ENCODE assay signal across 24 cellular contexts in the genomic region with DNA sequence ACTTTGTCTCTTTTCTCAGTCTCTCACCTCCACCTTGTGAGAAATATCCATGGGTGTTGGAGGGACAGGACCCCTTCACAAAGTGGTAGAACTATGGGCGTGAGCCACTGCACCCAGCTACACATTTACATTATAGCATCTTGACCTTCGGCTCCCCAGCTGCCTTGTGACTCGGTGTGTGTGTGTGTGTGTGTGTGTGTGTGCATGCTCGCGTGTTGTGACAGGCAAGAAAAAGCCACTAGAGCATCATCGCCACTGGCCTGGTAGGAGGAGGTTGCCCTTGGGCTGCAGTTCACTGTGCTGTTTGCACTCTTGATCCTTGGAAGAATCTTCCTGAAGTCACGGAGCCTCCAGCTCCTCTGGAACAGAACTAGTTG. TPM values are rescaled to one million over a fixed set of nuclear protein-coding genes. Genes with fewer than 3 reads are reported as not detected.
DNase-seq lines count a peak whose midpoint lies in the region; ATAC-seq, FAIRE-seq and TF ChIP-seq lines count a peak whose summit lies in the region.
"Had no signal": no experiment of that assay in that cellular context is flagged by ENCODE, and none has a peak within 500 bp of the region (broad histone marks: within the 10 kb centered on the region; RNA-seq: fewer than 3 reads in every experiment).

No MANE protein-coding gene starts in this region.

- peaks cover 8% of the 10 kb centered on the region for H3K36me3 Mint-ChIP-seq in stimulated activated effector memory CD8-positive, alpha-beta T cell treated with anti-CD3 and anti-CD28 coated beads, Interleukin-12 subunit alpha, Interleukin-12 subunit beta, amount 100 ng/mL, for 72 hours

- CTCF ChIA-PET in GM12878 (lab: Yijun Ruan, JAX) = no interaction called here

- H3K4me2 ChIP-seq in GM12878 (ENCODE audit: control insufficient read depth, insufficient read depth) = 0 out of 2 replicates have a peak overlapping the region, but pooled peaks have one; percentile 7
- H3K4me2 ChIP-seq: neural progenitor cell had no signal

- H3K36me3 ChIP-seq in GM12878 (ENCODE audit: control insufficient read depth in 2 of 2, insufficient read depth in 2 of 2, low read length in 1 of 2) (peaks cover 0 to 3% of the 10 kb centered on the region in 2 experiments; a peak in 1 of 4 replicates), mesodermal cell (ENCODE audit: control insufficient read depth, insufficient read depth, low read length) (peaks cover 24% of the 10 kb centered on the region)
- H3K36me3 ChIP-seq: neural progenitor cell, thyroid gland had no signal

- H3K27ac Mint-ChIP-seq in stimulated activated effector memory CD8-positive, alpha-beta T cell treated with anti-CD3 and anti-CD28 coated beads, Interleukin-12 subunit alpha, Interleukin-12 subunit beta, amount 100 ng/mL, for 72 hours = peak overlapping the region; percentile 10
- H3K27ac Mint-ChIP-seq: neural progenitor cell; T-helper 1 cell treated with Interleukin-12 subunit alpha and Interleukin-12 subunit beta and Interleukin-4 antibody, amounts not matched to agents 30 μg/mL and 1 μg/mL, for 36 hours had no signal

- TF ChIP-seq POLR2A in GM12878 (IDR thresholded peaks at IDR 0.05; ENCODE audit: low read depth, low read length) = no peak

- H3K4me3 ChIP-seq in HL-60 (replicated peaks; ENCODE audit: insufficient read depth, low read length) = no peak overlapping the region
- no peak overlapping the region for H3K4me3 ChIP-seq in GM12878
- no peak overlapping the region for H3K4me3 ChIP-seq in mesodermal cell (ENCODE audit: extremely low read depth, insufficient read depth, low read length, poor library complexity, severe bottlenecking)
- H3K4me3 ChIP-seq: neural progenitor cell, psoas muscle, thyroid gland had no signal

- H3K9me3 Mint-ChIP-seq in stimulated activated effector memory CD8-positive, alpha-beta T cell treated with anti-CD3 and anti-CD28 coated beads, Interleukin-12 subunit alpha, Interleukin-12 subunit beta, amount 100 ng/mL, for 72 hours = no peaks in the 10 kb centered on the region
- H3K9me3 Mint-ChIP-seq: brain had no signal

- H3K79me2 ChIP-seq in GM12878 (ENCODE audit: control insufficient read depth, insufficient read depth, low read length) = peaks cover 3% of the 10 kb centered on the region

- H3K27me3 ChIP-seq in HL-60 (ENCODE audit: insufficient read depth, poor library complexity, severe bottlenecking) (no peaks in the 10 kb centered on the region), GM12878 (replicated peaks in 1 of 2; ENCODE audit: control insufficient read depth in 2 of 2, insufficient read depth in 2 of 2, low read length in 1 of 2) (no peaks in the 10 kb centered on the region)
- H3K27me3 ChIP-seq: neural progenitor cell, thyroid gland had no signal

- no peak overlapping the region for H2AFZ ChIP-seq in GM12878 (ENCODE audit: control insufficient read depth, low read depth, low read length)
- H2AFZ ChIP-seq: neural progenitor cell had no signal

- H3K4me1 ChIP-seq in GM12878 (ENCODE audit: control insufficient read depth, insufficient read depth, low read length) = peaks cover 6% of the 10 kb centered on the region
- H3K4me1 ChIP-seq in mesodermal cell (ENCODE audit: control insufficient read depth, insufficient read depth, low read length, poor library complexity, severe bottlenecking) = peaks cover 6% of the 10 kb centered on the region
- H3K4me1 ChIP-seq: neural progenitor cell, psoas muscle, thyroid gland had no signal

- no peak overlapping the region for H3K4me3 Mint-ChIP-seq in stimulated activated effector memory CD8-positive, alpha-beta T cell treated with anti-CD3 and anti-CD28 coated beads, Interleukin-12 subunit alpha, Interleukin-12 subunit beta, amount 100 ng/mL, for 72 hours
- H3K4me3 Mint-ChIP-seq: brain; neural progenitor cell; T-helper 1 cell treated with Interleukin-12 subunit alpha and Interleukin-12 subunit beta and Interleukin-4 antibody, amounts not matched to agents 30 μg/mL and 1 μg/mL, for 36 hours had no signal

- no TSS peak for BruUV-seq in GM12878 (replicated peaks; lab: Mats Ljungman, UMichigan)

- WGBS in GM12878 (ENCODE audit: insufficient coverage, insufficient replicate concordance, low lambda C conversion rate, missing lambda C conversion rate) = 95% methylated on average over 7 of the region's 7 CpGs
- WGBS in mesodermal cell (ENCODE audit: insufficient coverage in 2 of 2), 2 experiments = 90 to 95% methylated on average over 2 to 3 of the region's 7 CpGs

- intact Hi-C loops in GM12878 (cut with micrococcal nuclease; ENCODE audit: unreplicated experiment) = no loop called here

- SMC1A ChIA-PET in GM12878 (lab: Charles Lee; ENCODE audit: uncharacterized antibody, unreplicated experiment) = no interaction called here

- no peak overlapping the region for H3K9ac ChIP-seq in GM12878 (ENCODE audit: control insufficient read depth, insufficient read depth, low read length)
- H3K9ac ChIP-seq: neural progenitor cell had no signal

- TF ChIP-seq RAD21 in GM12878 (IDR thresholded peaks at IDR 0.05; ENCODE audit: insufficient read depth, low read depth, low read length) = no peak

- FAIRE-seq in GM12878 (lab: Jason Lieb, UNC) = no peak
- FAIRE-seq: small intestine had no signal

- H4K20me1 ChIP-seq in GM12878 (ENCODE audit: control insufficient read depth, insufficient read depth) = no peaks in the 10 kb centered on the region

- H3K9me3 ChIP-seq in GM12878 (replicated peaks; ENCODE audit: control insufficient read depth, insufficient read depth, low read length) (peaks cover 11% of the 10 kb centered on the region), mesodermal cell (ENCODE audit: control insufficient read depth, low read length) (no peaks in the 10 kb centered on the region)
- H3K9me3 ChIP-seq: psoas muscle, thyroid gland had no signal

- RAD21 ChIA-PET in GM12878 (lab: Charles Lee; ENCODE audit: unreplicated experiment) = interaction anchor here (0.6 kb wide), 1 partner anchor 396 kb away, joined by 3 read pairs; no protein-coding TSS in a partner anchor

- in situ Hi-C loops in GM12878 (cut with MboI) = no loop called here

- no peak for TF ChIP-seq CTCF in HL-60 (IDR thresholded peaks at IDR 0.05; ENCODE audit: insufficient read depth, low read length)
- no peak for TF ChIP-seq CTCF in GM12878 (IDR thresholded peaks at IDR 0.05 in 2 of 3, conservative IDR thresholded peaks at IDR 0.05 in 1 of 3; ENCODE audit: control insufficient read depth in 2 of 3, extremely low read depth in 1 of 3, insufficient read depth in 1 of 3, low read depth in 3 of 3, low read length in 3 of 3)
- no peak for TF ChIP-seq CTCF in omental fat pad (IDR thresholded peaks at IDR 0.05)

- DNase-seq in HL-60 (ENCODE audit: low read depth in 1 of 2, low spot score in 1 of 2) (no peak), GM12878 (ENCODE audit: low read depth, low spot score) (no peak), omental fat pad (ENCODE audit: low spot score) (no peak), DMS153 treated with DMSO at 0.1 percent for 48 hours (lab: John Stamatoyannopoulos, UW; ENCODE audit: unreplicated experiment) (no peak)
- DNase-seq in stimulated activated effector memory CD8-positive, alpha-beta T cell treated with anti-CD3 and anti-CD28 coated beads, Interleukin-12 subunit alpha, Interleukin-12 subunit beta, amount 100 ng/mL, for 72 hours (ENCODE audit: low spot score in 2 of 2) = no peak
- no peak for DNase-seq in stimulated activated CD4-positive, alpha-beta T cell treated with anti-CD3 and anti-CD28 coated beads, Interleukin-1b, Interleukin-23, amount 100 ng/mL, for 48 hours
- DNase-seq: activated CD4-positive, alpha-beta T cell treated with anti-CD3 and anti-CD28 coated beads, Interleukin-2, amount 50 U/mL, for 48 hours; activated effector memory CD4-positive, alpha-beta T cell treated with Interleukin-2 at 50 U/mL for 16 hours; cortex of kidney; glutamatergic neuron; left cardiac atrium; mesendoderm; NCI-H1436; NCI-H524; psoas muscle; small intestine; stimulated activated CD4-positive, alpha-beta T cell treated with anti-CD3 and anti-CD28 coated beads, Interleukin-2, amount 100 ng/mL, for 48 hours; stimulated activated naive CD8-positive, alpha-beta T cell treated with anti-CD3 and anti-CD28 coated beads, Interleukin-15, Interleukin-2, amounts not matched to agents 100 U/mL and 50 U/mL, for 24 hours; thyroid gland had no signal

- H3K27ac ChIP-seq in HL-60 (replicated peaks) (peak overlapping the region; percentile 32; the same call in 1 of the 2 replicates), GM12878 (ENCODE audit: control insufficient read depth, insufficient read depth) (no peak overlapping the region), mesodermal cell (ENCODE audit: low read depth, low read length, severe bottlenecking) (peak overlapping the region; percentile 2)
- H3K27ac ChIP-seq: neural progenitor cell, psoas muscle, thyroid gland had no signal

- H3K4me1 Mint-ChIP-seq in stimulated activated effector memory CD8-positive, alpha-beta T cell treated with anti-CD3 and anti-CD28 coated beads, Interleukin-12 subunit alpha, Interleukin-12 subunit beta, amount 100 ng/mL, for 72 hours = peaks cover 47% of the 10 kb centered on the region

- TF ChIP-seq EP300 in GM12878 (IDR thresholded peaks at IDR 0.05; ENCODE audit: borderline replicate concordance in 1 of 2, control insufficient read depth in 1 of 2, low read depth in 2 of 2, low read length in 2 of 2) = no peak

- POLR2A ChIA-PET in GM12878 (lab: Charles Lee) = interaction anchor here (0.5 to 0.7 kb wide), 2 partner anchors 92 to 394 kb away, joined by 3 read pairs; no protein-coding TSS in a partner anchor

- ATAC-seq in GM12878 (no peak; the same call in 2 of the 3 replicates), HG03095 (IDR thresholded peaks at IDR 0.05; ENCODE audit: unreplicated experiment) (no peak), omental fat pad (ENCODE audit: low FRiP score) (no peak)
- no peak for ATAC-seq in stimulated activated effector memory CD8-positive, alpha-beta T cell treated with anti-CD3 and anti-CD28 coated beads, Interleukin-12 subunit alpha, Interleukin-12 subunit beta, amount 100 ng/mL, for 72 hours
- ATAC-seq: psoas muscle; stimulated activated naive CD8-positive, alpha-beta T cell treated with anti-CD3 and anti-CD28 coated beads, Interleukin-15, Interleukin-2, amounts not matched to agents 100 U/mL and 50 U/mL, for 24 hours had no signal

RNA-seq across cellular contexts. Expression of a gene that starts 13.7 kb away (rescaled TPM):
- 11.4 and 12.7 TPM in 2 replicates for total RNA-seq in GM12878 (2013; cell fraction: nucleolus; rRNA removed)
- 3.3 and 4.5 TPM in 2 replicates for total RNA-seq in GM12878 (2014; rRNA removed)
- 4.1 and 4.3 TPM in 2 replicates for total RNA-seq in GM12878 (2014; rRNA removed; fragmentation: Illumina TruSeq; extraction: Trizol)
- total RNA-seq in GM12878 (2021) = 2.8 and 3.5 TPM in 2 replicates
- 4.3 TPM for polyA plus RNA-seq in GM12878 (2011; ENCODE audit: low read depth)
- 3.4 and 5.0 TPM in 2 replicates for polyA plus RNA-seq in GM12878 (2011; rRNA removed)
- 1.1 and 1.5 TPM in 2 replicates for polyA plus RNA-seq in GM12878 (2011; cell fraction: cytosol; rRNA removed)
- polyA plus RNA-seq in GM12878 (2011; cell fraction: nucleus; rRNA removed) = 2.1 and 2.4 TPM in 2 replicates
- 2.9 and 3.9 TPM in 2 replicates for polyA plus RNA-seq in GM12878 (2012)
- polyA plus RNA-seq in GM12878 (2014; fragmentation: Illumina TruSeq; extraction: Trizol) = 3.7 and 5.1 TPM in 2 replicates
- polyA plus RNA-seq in GM12878 (2014; fragmentation: Nextera tagmentation; extraction: Ambion mirVana) = under 1 TPM; 0.26 to 0.53 TPM
- polyA plus RNA-seq in GM12878 (2014; rRNA removed) = 2.1 and 2.3 TPM in 2 replicates
- 1 to 10 TPM in 1 of 2 experiments, under 1 TPM in 1; 0.55 to 1.6 TPM for polyA plus RNA-seq in GM12878 (2016; fragmentation: Nextera tagmentation; extraction: Ambion mirVana)
- polyA minus RNA-seq in GM12878 (2011; rRNA and poly(A)+ RNA removed) = 5.2 and 7.2 TPM in 2 replicates
- 2.0 and 3.3 TPM in 2 replicates for polyA minus RNA-seq in GM12878 (2011; cell fraction: cytosol; rRNA and poly(A)+ RNA removed)
- 2.5 and 4.5 TPM in 2 replicates for polyA minus RNA-seq in GM12878 (2011; cell fraction: nucleus; rRNA and poly(A)+ RNA removed)
- polyA plus RNA-seq in mesodermal cell (2013, experiment 1 of 2) = 5.3 TPM
- 5.9 TPM for polyA plus RNA-seq in mesodermal cell (2013, experiment 2 of 2)
- total RNA-seq in omental fat pad = 1 to 10 TPM; 2.5 to 4.7 (median 3.3) TPM

RNA-seq across cellular contexts. Expression of a gene that starts 25.7 kb away (rescaled TPM):
- total RNA-seq in GM12878 (2013; cell fraction: nucleolus; rRNA removed) = 46.3 and 46.9 TPM in 2 replicates
- total RNA-seq in GM12878 (2014; rRNA removed) (6.9 and 9.9 TPM in 2 replicates), GM12878 (2014; rRNA removed; fragmentation: Illumina TruSeq; extraction: Trizol) (15.6 and 16.0 TPM in 2 replicates), GM12878 (2021) (7.0 and 8.3 TPM in 2 replicates), omental fat pad (1 to 10 TPM; 3.1 to 7.6 (median 3.9) TPM)
- 3.7 TPM for polyA plus RNA-seq in GM12878 (2011; ENCODE audit: low read depth)
- polyA plus RNA-seq in GM12878 (2011; rRNA removed) (11.8 and 18.5 TPM in 2 replicates), GM12878 (2014; fragmentation: Illumina TruSeq; extraction: Trizol) (8.0 and 14.9 TPM in 2 replicates), GM12878 (2014; fragmentation: Nextera tagmentation; extraction: Ambion mirVana) (1 to 10 TPM; 4.4 to 6.6 TPM), GM12878 (2014; rRNA removed) (4.0 and 6.3 TPM in 2 replicates), GM12878 (2016; fragmentation: Nextera tagmentation; extraction: Ambion mirVana) (10 to 100 TPM in 1 of 2 experiments, 1 to 10 TPM in 1; 6.7 to 10.0 TPM)
- 4.9 and 6.8 TPM in 2 replicates for polyA plus RNA-seq in GM12878 (2011; cell fraction: cytosol; rRNA removed)
- 15.7 and 17.3 TPM in 2 replicates for polyA plus RNA-seq in GM12878 (2011; cell fraction: nucleus; rRNA removed)
- 6.0 and 7.9 TPM in 2 replicates for polyA plus RNA-seq in GM12878 (2012)
- polyA minus RNA-seq in GM12878 (2011; rRNA and poly(A)+ RNA removed) = 12.1 and 19.6 TPM in 2 replicates
- 8.7 TPM in 2 replicates for polyA minus RNA-seq in GM12878 (2011; cell fraction: cytosol; rRNA and poly(A)+ RNA removed)
- 6.9 and 10.0 TPM in 2 replicates for polyA minus RNA-seq in GM12878 (2011; cell fraction: nucleus; rRNA and poly(A)+ RNA removed)
- polyA plus RNA-seq in mesodermal cell (2013, experiment 1 of 2) = 8.4 TPM
- polyA plus RNA-seq in mesodermal cell (2013, experiment 2 of 2) = 11.6 TPM

RNA-seq across cellular contexts. Expression of a gene that starts 39.5 kb away (rescaled TPM):
- 26.7 and 27.0 TPM in 2 replicates for total RNA-seq in GM12878 (2013; cell fraction: nucleolus; rRNA removed)
- total RNA-seq in GM12878 (2014; rRNA removed) (0.79 and 1.1 TPM in 2 replicates), GM12878 (2014; rRNA removed; fragmentation: Illumina TruSeq; extraction: Trizol) (1.3 and 1.8 TPM in 2 replicates), GM12878 (2021) (2.1 and 2.6 TPM in 2 replicates), omental fat pad (10 to 100 TPM in 1 of 4 donors, 1 to 10 TPM in 3; 7.7 to 25.1 (median 8.3) TPM)
- polyA plus RNA-seq in GM12878 (2011; ENCODE audit: low read depth) = 1.4 TPM
- polyA plus RNA-seq in GM12878 (2011; rRNA removed) (7.7 and 9.3 TPM in 2 replicates), GM12878 (2014; fragmentation: Illumina TruSeq; extraction: Trizol) (1.6 TPM in 1 of 2 replicates, not detected in the other), GM12878 (2014; fragmentation: Nextera tagmentation; extraction: Ambion mirVana) (1 to 10 TPM in 1 of 2 experiments, under 1 TPM in 1; 0.48 to 1.0 TPM), GM12878 (2014; rRNA removed) (2.7 and 3.0 TPM in 2 replicates), GM12878 (2016; fragmentation: Nextera tagmentation; extraction: Ambion mirVana) (1 to 10 TPM in 1 of 2 experiments, under 1 TPM in 1; 0.96 to 1.3 TPM)
- 5.6 and 7.0 TPM in 2 replicates for polyA plus RNA-seq in GM12878 (2011; cell fraction: cytosol; rRNA removed)
- polyA plus RNA-seq in GM12878 (2011; cell fraction: nucleus; rRNA removed) = 6.4 and 6.7 TPM in 2 replicates
- 1.5 and 2.1 TPM in 2 replicates for polyA plus RNA-seq in GM12878 (2012)
- polyA minus RNA-seq in GM12878 (2011; rRNA and poly(A)+ RNA removed) = 5.5 and 6.3 TPM in 2 replicates
- polyA minus RNA-seq in GM12878 (2011; cell fraction: cytosol; rRNA and poly(A)+ RNA removed) = 2.4 and 2.5 TPM in 2 replicates
- polyA minus RNA-seq in GM12878 (2011; cell fraction: nucleus; rRNA and poly(A)+ RNA removed) = 3.7 and 7.0 TPM in 2 replicates
- 18.9 TPM for polyA plus RNA-seq in mesodermal cell (2013, experiment 1 of 2)
- polyA plus RNA-seq in mesodermal cell (2013, experiment 2 of 2) = 14.3 TPM
